8 cellular contexts compared by ENCODE assay signal in the genomic region with DNA sequence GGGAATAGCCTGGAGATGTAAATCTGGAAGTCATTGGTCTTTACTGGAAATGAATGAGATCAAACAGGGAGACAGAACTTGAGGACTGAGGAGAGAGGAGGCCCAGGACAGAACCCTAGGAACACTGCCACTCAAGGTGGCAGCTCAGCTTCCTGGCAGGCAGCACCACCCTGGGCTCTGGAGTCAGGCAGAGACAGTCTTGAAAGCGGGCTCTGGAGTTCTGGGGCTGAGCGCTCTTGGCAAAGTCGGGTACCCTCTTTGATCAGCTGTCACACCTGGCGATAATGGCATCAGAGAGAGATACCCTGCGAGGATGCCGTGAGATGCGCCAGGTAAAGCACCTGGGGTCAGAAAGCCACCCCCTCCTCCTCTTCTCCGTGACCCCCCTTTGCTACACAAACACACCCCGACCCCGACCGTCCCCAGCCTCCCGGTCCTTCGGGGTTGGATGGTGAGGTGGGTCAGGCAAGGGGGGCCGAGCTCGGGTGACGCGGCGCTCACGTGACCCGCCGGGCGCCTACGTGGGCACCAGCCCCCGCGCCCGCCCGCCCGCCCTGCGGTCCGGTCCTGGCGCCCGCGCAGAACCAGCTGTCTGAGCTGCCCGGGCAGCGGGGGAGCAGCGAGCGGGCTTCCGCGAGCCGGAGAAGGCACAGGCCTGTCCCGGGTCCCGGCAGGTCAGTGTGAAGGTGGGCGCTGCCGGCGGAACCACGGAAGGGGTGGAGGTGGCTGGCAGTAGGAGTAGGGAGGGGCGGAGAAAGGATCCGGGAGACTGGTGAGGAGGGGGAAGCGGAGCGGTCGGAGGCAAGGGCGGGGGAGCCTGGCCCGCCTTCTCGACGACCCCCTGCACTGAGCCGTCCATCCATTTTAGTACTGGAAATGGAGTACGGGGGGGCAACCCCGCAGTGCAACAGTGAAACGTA. TPM values are rescaled to one million over a fixed set of nuclear protein-coding genes. Genes with fewer than 3 reads are reported as not detected.
DNase-seq lines count a peak whose midpoint lies in the region; ATAC-seq and TF ChIP-seq lines count a peak whose summit lies in the region.

A gene with protein sequence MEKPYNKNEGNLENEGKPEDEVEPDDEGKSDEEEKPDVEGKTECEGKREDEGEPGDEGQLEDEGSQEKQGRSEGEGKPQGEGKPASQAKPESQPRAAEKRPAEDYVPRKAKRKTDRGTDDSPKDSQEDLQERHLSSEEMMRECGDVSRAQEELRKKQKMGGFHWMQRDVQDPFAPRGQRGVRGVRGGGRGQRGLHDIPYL (plus strand): TSS at position 579 of the 920 bp plus-strand sequence. CDS start 1,102 bp downstream, outside the sequence.

- H3K4me1 ChIP-seq in DOHH2 (ENCODE audit: control insufficient read depth, low read length) (no peaks in the 10 kb centered on the region), duodenal mucosa (ENCODE audit: control insufficient read depth in 1 of 2, insufficient read depth in 2 of 2, low read length in 2 of 2) (peaks cover 0 to 3% of the 10 kb centered on the region in 2 donors)

- H3F3A ChIP-seq in DOHH2 (ENCODE audit: control insufficient read depth, insufficient read depth): no peaks in the 10 kb centered on the region

- no peak for DNase-seq in Jurkat, Clone E6-1 (ENCODE audit: low read depth, low spot score)
- DNase-seq in lower leg skin (ENCODE audit: low spot score in 2 of 2) (peak; percentile 18 to 88), inferior parietal cortex (ENCODE audit: extremely low spot score) (no peak)
- peak; percentile 12 for DNase-seq in stimulated activated naive CD4-positive, alpha-beta T cell treated with Interleukin-2 at 50 U/mL for 16 hours (lab: John Stamatoyannopoulos, UW)

- peaks cover 7% of the 10 kb centered on the region; the same call in 1 of the 2 replicates for H3K27me3 ChIP-seq in DOHH2 (ENCODE audit: control insufficient read depth, low read length)
- H3K27me3 ChIP-seq in duodenal mucosa (ENCODE audit: control insufficient read depth in 1 of 2, insufficient read depth in 2 of 2, low read length in 2 of 2): no peaks in the 10 kb centered on the region

- H3K27ac ChIP-seq in DOHH2 (ENCODE audit: low read depth, low read length): no peak within 1 kb of the TSS
- H3K27ac ChIP-seq in duodenal mucosa (ENCODE audit: low read depth, low read length): peak within 1 kb of the TSS; percentile 56

- peak within 1 kb of the TSS; percentile 69 for H3K4me3 ChIP-seq in DOHH2 (ENCODE audit: low read length)
- H3K4me3 ChIP-seq in Jurkat, Clone E6-1 (ENCODE audit: low read length): peak within 1 kb of the TSS; percentile 43
- H3K4me3 ChIP-seq in WI38 (ENCODE audit: low read depth, low read length): peak within 1 kb of the TSS; percentile 70
- H3K4me3 ChIP-seq in duodenal mucosa (ENCODE audit: low read depth in 1 of 2, low read length in 2 of 2): peak within 1 kb of the TSS; percentile 61 to 63
- H3K4me3 ChIP-seq in lower leg skin (ENCODE audit: low read depth, poor library complexity, severe bottlenecking): peak within 1 kb of the TSS; percentile 50

- peak within 1 kb of the TSS; percentile 64 for H3K4me2 ChIP-seq in DOHH2 (ENCODE audit: low read length)

- H4K20me1 ChIP-seq in DOHH2 (ENCODE audit: control insufficient read depth, insufficient read depth, low read depth, low read length): no peaks in the 10 kb centered on the region

- ATAC-seq in GM21447 (IDR thresholded peaks at IDR 0.05; ENCODE audit: unreplicated experiment): peak; percentile 73

- H3K36me3 ChIP-seq in DOHH2 (ENCODE audit: control insufficient read depth, low read length): no peaks in the 10 kb centered on the region
- no peaks in the 10 kb centered on the region for H3K36me3 ChIP-seq in duodenal mucosa (ENCODE audit: control insufficient read depth in 1 of 2, insufficient read depth in 2 of 2, low read length in 2 of 2)

- H3K9me3 ChIP-seq in DOHH2 (ENCODE audit: control insufficient read depth, insufficient read depth, low read length) (no peaks in the 10 kb centered on the region), duodenal mucosa (ENCODE audit: control insufficient read depth in 1 of 2, low read length in 2 of 2) (no peaks in the 10 kb centered on the region)

- no peaks in the 10 kb centered on the region for H3K79me2 ChIP-seq in DOHH2 (ENCODE audit: control insufficient read depth, low read length)

- TF ChIP-seq CTCF in DOHH2 (IDR thresholded peaks at IDR 0.05; ENCODE audit: low read depth, low read length, poor library complexity, severe bottlenecking) (no peak), WI38 (IDR thresholded peaks at IDR 0.05; ENCODE audit: low read depth, low read length) (no peak), lower leg skin (IDR thresholded peaks at IDR 0.05) (no peak)

- intact Hi-C loops in lower leg skin (cut with DNase I; ENCODE audit: low total_unique reads): no loop called here

- H3K9me2 ChIP-seq in DOHH2 (replicated peaks; ENCODE audit: control insufficient read depth, low read length): no peaks in the 10 kb centered on the region

- TF ChIP-seq POLR2A in lower leg skin (IDR thresholded peaks at IDR 0.05): no peak

- WGBS in lower leg skin, 2 donors: 2 to 15% methylated on average over 18 to 58 of the region's 59 CpGs

- peak within 1 kb of the TSS; percentile 55 to 63 for H3K9ac ChIP-seq in duodenal mucosa (ENCODE audit: low read depth in 1 of 2, low read length in 2 of 2)

RNA-seq across cellular contexts. Expression of the gene that starts here (rescaled TPM):
- 19.8 TPM for polyA plus RNA-seq in Jurkat, Clone E6-1 (2012; ENCODE audit: insufficient read depth, insufficient read length)
- 10 to 100 TPM; 18.4 to 21.5 (median 19.5) TPM for total RNA-seq in lower leg skin

Comparison
In these comparisons a context has a peak if more than half of its experiments do, and no peak if none do; other contexts are left out.
1. DNase-seq: peak in lower leg skin (2 of 2) and stimulated activated naive CD4-positive, alpha-beta T cell treated with Interleukin-2 at 50 U/mL for 16 hours (single experiment); none in Jurkat, Clone E6-1 (single experiment) and inferior parietal cortex (single experiment).
2. Peak in every context shown above with its lines, with median percentiles within 50 percentile points of each other: H3K4me3 ChIP-seq.